In genomic region chr6:12037803-12038202, GRCh38 we compare ENCODE assay signal across 23 cellular contexts. TPM values are rescaled to one million over a fixed set of nuclear protein-coding genes. Genes with fewer than 3 reads are reported as not detected.
DNase-seq lines count a peak whose midpoint lies in the region; TF ChIP-seq lines count a peak whose summit lies in the region.
"Had no signal": no experiment of that assay in that cellular context is flagged by ENCODE, and none has a peak within 500 bp of the region (broad histone marks: within the 10 kb centered on the region; RNA-seq: fewer than 3 reads in every experiment).

No MANE protein-coding gene starts in this region.

- no peak overlapping the region for H3K4me2 ChIP-seq in H9 (ENCODE audit: insufficient read depth, insufficient read length, low read length)
- H3K4me2 ChIP-seq: neural progenitor cell, smooth muscle cell had no signal

- no peak overlapping the region for H4K8ac ChIP-seq in H9 (replicated peaks; ENCODE audit: insufficient read length, low read depth, low read length)

- peaks cover 4% of the 10 kb centered on the region for H3K79me1 ChIP-seq in H9 (ENCODE audit: insufficient read depth, low read depth, low read length, poor library complexity, severe bottlenecking)

- H3K9me3 Mint-ChIP-seq in activated CD4-positive, alpha-beta T cell treated with anti-CD3 and anti-CD28 coated beads, Interleukin-2, amount 10 ng/mL, durations not matched to agents 7 days and 5 days: peaks cover 6% of the 10 kb centered on the region
- H3K9me3 Mint-ChIP-seq in H9 (no peaks in the 10 kb centered on the region; a peak in 1 of 5 replicates), mesothelial cell of epicardium (peaks cover 3% of the 10 kb centered on the region)
- peaks cover 4% of the 10 kb centered on the region for H3K9me3 Mint-ChIP-seq in T-helper 2 cell treated with Interferon-gamma antibody and Interleukin-4, amounts not matched to agents 5 μg/mL and 100 μg/mL, for 36 hours
- H3K9me3 Mint-ChIP-seq: activated T-helper 2 cell treated with anti-CD3 and anti-CD28 coated beads, Interferon-gamma antibody, Interleukin-2, Interleukin-4, amounts not matched to agents 10 μg/mL and 5 μg/mL and 100 μg/mL, durations not matched to agents 14 hours and 24 hours and 36 hours had no signal

- no peak overlapping the region for H2AFZ ChIP-seq in H9 (ENCODE audit: low read length)
- H2AFZ ChIP-seq: neural progenitor cell had no signal

- no peak overlapping the region for H3K4ac ChIP-seq in H9 (ENCODE audit: low read depth, low read length)

- POLR2A ChIA-PET in activated CD4-positive, alpha-beta T cell treated with anti-CD3 and anti-CD28 coated beads, Interleukin-2, amount 10 ng/mL, durations not matched to agents 7 days and 5 days (lab: Charles Lee): no interaction called here

- no peak overlapping the region for H2AK5ac ChIP-seq in H9 (ENCODE audit: insufficient read length, low read length)

- no peak overlapping the region for H3K56ac ChIP-seq in H9 (ENCODE audit: insufficient read length, low read depth, low read length)

- no peak overlapping the region for H3K9ac ChIP-seq in H9 (ENCODE audit: extremely low read depth, insufficient read length, low read length)
- H3K9ac ChIP-seq: neural progenitor cell had no signal

- no CpG with 5 or more reads among the region's 6 CpGs for WGBS in H9 (ENCODE audit: extremely low coverage, insufficient read length, low lambda C conversion rate)
- WGBS in ovary, 3 donors: 72 to 87% (median 78%) methylated on average over 6 of the region's 6 CpGs

- H3K9me3 ChIP-seq in H9 (ENCODE audit: control insufficient read depth, low read depth, low read length): no peaks in the 10 kb centered on the region
- no peaks in the 10 kb centered on the region for H3K9me3 ChIP-seq in ovary
- H3K9me3 ChIP-seq: esophagus squamous epithelium, suprapubic skin, vagina had no signal

- H4K91ac ChIP-seq in H9 (ENCODE audit: insufficient read length, low read depth, low read length): no peak overlapping the region

- TF ChIP-seq POLR2A in ovary (IDR thresholded peaks at IDR 0.05): no peak

- CTCF ChIA-PET in activated CD4-positive, alpha-beta T cell treated with anti-CD3 and anti-CD28 coated beads, Interleukin-2, amount 10 ng/mL, durations not matched to agents 7 days and 5 days (lab: Charles Lee): no interaction called here

- TF ChIP-seq CTCF in H9 (conservative IDR thresholded peaks at IDR 0.05): no peak
- no peak for TF ChIP-seq CTCF in mesothelial cell of epicardium (IDR thresholded peaks at IDR 0.05; ENCODE audit: unreplicated experiment)
- no peak for TF ChIP-seq CTCF in ovary (IDR thresholded peaks at IDR 0.05)
- no peak for TF ChIP-seq CTCF in foreskin fibroblast (IDR thresholded peaks at IDR 0.05; ENCODE audit: low read depth, low read length)

- H2BK5ac ChIP-seq in H9 (ENCODE audit: insufficient read length, low read length): no peak overlapping the region

- no peak overlapping the region for H3K18ac ChIP-seq in H9 (ENCODE audit: insufficient read length, low read depth, low read length)

- H3K27ac Mint-ChIP-seq in activated CD4-positive, alpha-beta T cell treated with anti-CD3 and anti-CD28 coated beads, Interleukin-2, amount 10 ng/mL, durations not matched to agents 7 days and 5 days: peak overlapping the region; percentile 34
- H3K27ac Mint-ChIP-seq in H9 (peak overlapping the region in 2 of 3 experiments; percentile 24 to 45; a peak in 2 of 7 replicates), mesothelial cell of epicardium (peak overlapping the region; percentile 21)
- peak overlapping the region; percentile 10 for H3K27ac Mint-ChIP-seq in T-helper 2 cell treated with Interferon-gamma antibody and Interleukin-4, amounts not matched to agents 5 μg/mL and 100 μg/mL, for 36 hours
- H3K27ac Mint-ChIP-seq: neural progenitor cell had no signal

- H3K23me2 ChIP-seq in H9 (ENCODE audit: insufficient read length, low read depth, low read length, poor library complexity, severe bottlenecking): no peaks in the 10 kb centered on the region

- no peak overlapping the region for H4K5ac ChIP-seq in H9 (ENCODE audit: insufficient read length, low read depth, low read length)

- no peak overlapping the region for H2BK15ac ChIP-seq in H9 (ENCODE audit: low read depth, low read length)

- H3K4me1 Mint-ChIP-seq in activated CD4-positive, alpha-beta T cell treated with anti-CD3 and anti-CD28 coated beads, Interleukin-2, amount 10 ng/mL, durations not matched to agents 7 days and 5 days: peaks cover 65% of the 10 kb centered on the region
- H3K4me1 Mint-ChIP-seq in H9: peaks cover 42 to 52% of the 10 kb centered on the region in 2 experiments
- peaks cover 31% of the 10 kb centered on the region for H3K4me1 Mint-ChIP-seq in T-helper 2 cell treated with Interferon-gamma antibody and Interleukin-4, amounts not matched to agents 5 μg/mL and 100 μg/mL, for 36 hours (ENCODE audit: low read depth)
- peaks cover 40% of the 10 kb centered on the region for H3K4me1 Mint-ChIP-seq in mesothelial cell of epicardium

- H3K4me3 ChIP-seq in ovary (no peak overlapping the region), foreskin fibroblast (ENCODE audit: low read depth in 1 of 2, low read length in 2 of 2) (no peak overlapping the region)
- H3K4me3 ChIP-seq: esophagus squamous epithelium, neural progenitor cell, smooth muscle cell, suprapubic skin, vagina had no signal

- H3K4me1 ChIP-seq in H9 (ENCODE audit: insufficient read depth, low read length): peaks cover 6% of the 10 kb centered on the region; the same call in 1 of the 2 replicates
- H3K4me1 ChIP-seq in ovary (ENCODE audit: insufficient read depth): peaks cover 2% of the 10 kb centered on the region

- no peak overlapping the region for H2BK12ac ChIP-seq in H9 (ENCODE audit: insufficient read length, low read depth, low read length)

- H3K14ac ChIP-seq in H9 (ENCODE audit: insufficient read depth, low read length): no peak overlapping the region

- no peak overlapping the region for H2BK120ac ChIP-seq in H9 (ENCODE audit: low read depth, low read length, poor library complexity, severe bottlenecking)

- H3T11ph ChIP-seq in H9 (ENCODE audit: low read length): no peak overlapping the region

- H3K36me3 Mint-ChIP-seq in activated CD4-positive, alpha-beta T cell treated with anti-CD3 and anti-CD28 coated beads, Interleukin-2, amount 10 ng/mL, durations not matched to agents 7 days and 5 days (ENCODE audit: low read depth): peaks cover 21% of the 10 kb centered on the region
- H3K36me3 Mint-ChIP-seq in H9 (ENCODE audit: insufficient read depth in 1 of 3, low read depth in 3 of 3) (peaks cover 15 to 25% (median 19%) of the 10 kb centered on the region in 3 experiments; a peak in 6 of 7 replicates), mesothelial cell of epicardium (peaks cover 17% of the 10 kb centered on the region)
- H3K36me3 Mint-ChIP-seq in T-helper 2 cell treated with Interferon-gamma antibody and Interleukin-4, amounts not matched to agents 5 μg/mL and 100 μg/mL, for 36 hours (ENCODE audit: low read depth): peaks cover 23% of the 10 kb centered on the region

- peaks cover 27% of the 10 kb centered on the region; the same call in 1 of the 2 replicates for H3K79me2 ChIP-seq in H9 (ENCODE audit: insufficient read depth, low read length)

- DNase-seq in activated CD4-positive, alpha-beta T cell treated with anti-CD3 and anti-CD28 coated beads, Interleukin-2, amount 10 ng/mL, durations not matched to agents 7 days and 5 days: no peak
- DNase-seq in activated CD4-positive, alpha-beta T cell treated with anti-CD3 and anti-CD28 coated beads, Interleukin-2, amount 50 U/mL, for 1 hour: no peak
- DNase-seq in H9 (no peak), mesothelial cell of epicardium (ENCODE audit: low spot score in 2 of 2, unreplicated experiment in 2 of 2) (no peak), medulla oblongata (ENCODE audit: extremely low spot score) (no peak), ovary (no peak), foreskin fibroblast (no peak)
- no peak for DNase-seq in T-helper 2 cell treated with Interferon-gamma antibody and Interleukin-4, amounts not matched to agents 5 μg/mL and 100 μg/mL, for 36 hours (ENCODE audit: low spot score)
- DNase-seq: effector CD8-positive, alpha-beta T cell; esophagus squamous epithelium; GDM1; left cardiac atrium; NCI-H1694; NK-92 treated with Interleukin-12 subunit alpha and Interleukin-12 subunit beta, amount 100 ng/mL, for 24 hours; SHP77; stimulated activated CD4-positive, alpha-beta T cell treated with anti-CD3 and anti-CD28 coated beads, Interleukin-4, amount 100 ng/mL, for 24 hours; T-helper 1 cell had no signal

- peak overlapping the region; percentile 10 for H3K4me3 Mint-ChIP-seq in activated CD4-positive, alpha-beta T cell treated with anti-CD3 and anti-CD28 coated beads, Interleukin-2, amount 10 ng/mL, durations not matched to agents 7 days and 5 days
- H3K4me3 Mint-ChIP-seq in H9 (no peak overlapping the region), mesothelial cell of epicardium (no peak overlapping the region)
- peak overlapping the region; percentile 63 for H3K4me3 Mint-ChIP-seq in T-helper 2 cell treated with Interferon-gamma antibody and Interleukin-4, amounts not matched to agents 5 μg/mL and 100 μg/mL, for 36 hours
- H3K4me3 Mint-ChIP-seq: neural progenitor cell had no signal

- no peaks in the 10 kb centered on the region for H3K27me3 ChIP-seq in H9 (ENCODE audit: insufficient read depth, low read length)
- no peaks in the 10 kb centered on the region for H3K27me3 ChIP-seq in ovary
- H3K27me3 ChIP-seq: esophagus squamous epithelium, neural progenitor cell, suprapubic skin, vagina had no signal

- no peaks in the 10 kb centered on the region for H3K36me3 ChIP-seq in ovary
- H3K36me3 ChIP-seq: esophagus squamous epithelium, suprapubic skin, vagina had no signal

- H4K20me1 ChIP-seq in H9 (ENCODE audit: control insufficient read depth, insufficient read depth, insufficient read length): no peaks in the 10 kb centered on the region

- no peaks in the 10 kb centered on the region for H3K27me3 Mint-ChIP-seq in activated CD4-positive, alpha-beta T cell treated with anti-CD3 and anti-CD28 coated beads, Interleukin-2, amount 10 ng/mL, durations not matched to agents 7 days and 5 days
- H3K27me3 Mint-ChIP-seq in H9 (ENCODE audit: low read depth) (no peaks in the 10 kb centered on the region), mesothelial cell of epicardium (ENCODE audit: low read depth) (no peaks in the 10 kb centered on the region)
- H3K27me3 Mint-ChIP-seq in T-helper 2 cell treated with Interferon-gamma antibody and Interleukin-4, amounts not matched to agents 5 μg/mL and 100 μg/mL, for 36 hours (ENCODE audit: low read depth): no peaks in the 10 kb centered on the region

- intact Hi-C loops in ovary (cut with DNase I): no loop called here

- no peak for TF ChIP-seq EP300 in ovary (IDR thresholded peaks at IDR 0.05)

- no peak overlapping the region for H2BK20ac ChIP-seq in H9 (ENCODE audit: low read depth, low read length, poor library complexity, severe bottlenecking)

- H3K27ac ChIP-seq in H9 (ENCODE audit: insufficient read length, low read depth, low read length) (no peak overlapping the region), ovary (no peak overlapping the region)
- H3K27ac ChIP-seq: esophagus squamous epithelium, neural progenitor cell, suprapubic skin, vagina, VCaP had no signal

- H3K23ac ChIP-seq in H9 (ENCODE audit: insufficient read length, low read depth, low read length): no peak overlapping the region

RNA-seq across cellular contexts. Expression of gene HIVEP1, which starts 25.7 kb away (rescaled TPM):
- 10 to 100 TPM; 24.2 to 33.0 TPM for total RNA-seq in activated CD4-positive, alpha-beta T cell treated with anti-CD3 and anti-CD28 coated beads, Interleukin-2, amount 10 ng/mL, durations not matched to agents 7 days and 5 days
- 36.5 and 44.2 TPM in 2 replicates for total RNA-seq in H9 (2021)
- 63.4 to 69.4 TPM (median 64.0 TPM) in 3 replicates for total RNA-seq in mesothelial cell of epicardium
- total RNA-seq in ovary: 10 to 100 TPM; 19.3 to 45.0 (median 29.2) TPM
- 10 to 100 TPM; 11.9 to 12.3 TPM for polyA plus RNA-seq in ovary

Comparison
In these comparisons a context has a peak if more than half of its experiments do, and no peak if none do; other contexts are left out.
1. H3K4me3 Mint-ChIP-seq: peak in activated CD4-positive, alpha-beta T cell treated with anti-CD3 and anti-CD28 coated beads, Interleukin-2, amount 10 ng/mL, durations not matched to agents 7 days and 5 days (single experiment) and T-helper 2 cell treated with Interferon-gamma antibody and Interleukin-4, amounts not matched to agents 5 μg/mL and 100 μg/mL, for 36 hours (single experiment); none in H9 (0 of 2) and mesothelial cell of epicardium (single experiment).
2. Peak in every context shown above with its lines, with median percentiles within 50 percentile points of each other: H3K27ac Mint-ChIP-seq.